In the genomic region with DNA sequence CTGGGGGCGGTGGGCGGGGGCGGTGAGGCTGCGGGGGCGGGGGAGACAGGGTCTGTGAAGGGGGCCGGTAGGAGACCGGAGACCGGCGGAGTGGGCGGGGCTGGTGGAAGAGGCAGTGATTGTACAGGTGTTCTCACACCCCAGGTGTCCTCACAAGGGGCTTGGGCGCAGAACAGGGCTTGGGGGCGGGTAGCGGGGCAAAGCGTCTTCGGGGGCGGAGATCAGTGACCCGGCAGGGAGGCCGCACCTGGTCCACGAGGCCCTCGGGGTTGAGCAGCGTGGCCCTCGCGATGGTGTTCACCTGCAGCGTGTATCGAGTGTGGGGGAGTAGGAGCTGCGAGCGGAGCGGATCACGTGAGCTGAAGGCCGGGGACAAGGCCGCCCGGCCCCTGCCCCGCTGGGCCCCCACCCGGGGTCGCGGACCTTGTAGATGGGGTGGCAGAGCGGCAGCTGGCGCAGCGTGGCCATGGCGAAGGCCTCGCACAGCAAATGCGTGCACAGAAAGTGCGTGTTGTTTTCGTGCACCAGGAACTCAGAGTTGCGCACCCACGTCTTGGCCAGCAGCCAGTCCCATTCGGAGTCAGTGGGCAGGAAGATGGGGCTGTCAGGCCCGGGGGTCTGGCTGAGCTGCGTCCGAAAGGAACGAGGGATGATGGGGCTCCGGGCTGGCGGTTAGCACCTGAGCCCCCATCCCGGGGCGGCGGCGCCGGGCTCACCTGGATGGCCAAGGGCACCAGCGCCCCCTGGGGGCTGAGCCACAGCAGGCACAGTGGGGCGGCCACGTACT, we compare ENCODE assay signal across 9 cellular contexts. TPM values are rescaled to one million over a fixed set of nuclear protein-coding genes. Genes with fewer than 3 reads are reported as not detected.
DNase-seq lines count a peak whose midpoint lies in the region; ATAC-seq and FAIRE-seq lines count a peak whose summit lies in the region.
"Had no signal": no experiment of that assay in that cellular context is flagged by ENCODE, and none has a peak within 500 bp of the region (broad histone marks: within the 10 kb centered on the region; RNA-seq: fewer than 3 reads in every experiment).

No MANE protein-coding gene starts in this region.

- H3K4me3 Mint-ChIP-seq in activated naive CD4-positive, alpha-beta T cell treated with anti-CD3 and anti-CD28 coated beads, Interleukin-2, amount 50 U/mL, for 24 hours: peak overlapping the region; percentile 61

- H3K27ac Mint-ChIP-seq in activated naive CD4-positive, alpha-beta T cell treated with anti-CD3 and anti-CD28 coated beads, Interleukin-2, amount 50 U/mL, for 24 hours: peak overlapping the region; percentile 46

- peaks cover 35% of the 10 kb centered on the region for H3K27me3 ChIP-seq in ACC112 (ENCODE audit: insufficient read depth, low read length)

- no peak for FAIRE-seq in urothelium cell line (lab: Jason Lieb, UNC)

- no peaks in the 10 kb centered on the region for H3K79me2 ChIP-seq in ACC112 (ENCODE audit: control insufficient read depth, insufficient read depth, low read length, unreplicated experiment)

- peak overlapping the region; percentile 57 for H2AFZ ChIP-seq in ACC112 (ENCODE audit: low read length, unreplicated experiment)

- H3K27ac ChIP-seq in ACC112 (ENCODE audit: low read depth, low read length) (no peak overlapping the region), skin epidermis (peak overlapping the region in 1 of 21 experiments; percentile 21)

- peaks cover 9% of the 10 kb centered on the region for H3K4me1 Mint-ChIP-seq in activated naive CD4-positive, alpha-beta T cell treated with anti-CD3 and anti-CD28 coated beads, Interleukin-2, amount 50 U/mL, for 24 hours

- no peaks in the 10 kb centered on the region for H3K9me3 Mint-ChIP-seq in activated naive CD4-positive, alpha-beta T cell treated with anti-CD3 and anti-CD28 coated beads, Interleukin-2, amount 50 U/mL, for 24 hours

- no peaks in the 10 kb centered on the region for H3K36me3 Mint-ChIP-seq in activated naive CD4-positive, alpha-beta T cell treated with anti-CD3 and anti-CD28 coated beads, Interleukin-2, amount 50 U/mL, for 24 hours

- peaks cover 5% of the 10 kb centered on the region for H3K27me3 Mint-ChIP-seq in activated naive CD4-positive, alpha-beta T cell treated with anti-CD3 and anti-CD28 coated beads, Interleukin-2, amount 50 U/mL, for 24 hours

- DNase-seq in SHP77 (lab: John Stamatoyannopoulos, UW): peak; percentile 61 to 67
- peak; percentile 75 for DNase-seq in left ventricle myocardium superior
- no peak for DNase-seq in urothelium cell line (ENCODE audit: low spot score)

- ATAC-seq in GM21515 (IDR thresholded peaks at IDR 0.05; ENCODE audit: unreplicated experiment): peak; percentile 69
- peak; percentile 74 for ATAC-seq in left ventricle myocardium superior
- no peak for ATAC-seq in GM18498 (IDR thresholded peaks at IDR 0.05; ENCODE audit: unreplicated experiment)

- no peaks in the 10 kb centered on the region for H3K36me3 ChIP-seq in ACC112 (ENCODE audit: insufficient read depth, low read length)

- intact Hi-C loops in left ventricle myocardium superior (cut with micrococcal nuclease): no loop called here

- H3K4me3 ChIP-seq in ACC112 (ENCODE audit: low read depth, low read length) (peak overlapping the region; percentile 67), skin epidermis (peak overlapping the region in 6 of 7 experiments; percentile 18 to 41 (median 31))

- peaks cover 5% of the 10 kb centered on the region for H3K4me1 ChIP-seq in ACC112 (ENCODE audit: control insufficient read depth, insufficient read depth, low read length, unreplicated experiment)

RNA-seq across cellular contexts. Expression of a gene that starts 8.5 kb away (rescaled TPM):
- not detected for total RNA-seq in left ventricle myocardium superior
- total RNA-seq: renal cortical epithelial cell had no signal

RNA-seq across cellular contexts. Expression of a gene that starts 14.0 kb away (rescaled TPM):
- total RNA-seq in left ventricle myocardium superior: not detected
- total RNA-seq: renal cortical epithelial cell had no signal

RNA-seq across cellular contexts. Expression of a gene that starts 22.3 kb away (rescaled TPM):
- total RNA-seq in left ventricle myocardium superior: not detected
- total RNA-seq: renal cortical epithelial cell had no signal

RNA-seq across cellular contexts. Expression of a gene that starts 42.3 kb away (rescaled TPM):
- total RNA-seq in left ventricle myocardium superior: 126 TPM

RNA-seq across cellular contexts. Expression of a gene that starts 52.9 kb away (rescaled TPM):
- total RNA-seq in left ventricle myocardium superior: 62.3 TPM
